ENCODE assay signal across 28 cellular contexts in the genomic region with DNA sequence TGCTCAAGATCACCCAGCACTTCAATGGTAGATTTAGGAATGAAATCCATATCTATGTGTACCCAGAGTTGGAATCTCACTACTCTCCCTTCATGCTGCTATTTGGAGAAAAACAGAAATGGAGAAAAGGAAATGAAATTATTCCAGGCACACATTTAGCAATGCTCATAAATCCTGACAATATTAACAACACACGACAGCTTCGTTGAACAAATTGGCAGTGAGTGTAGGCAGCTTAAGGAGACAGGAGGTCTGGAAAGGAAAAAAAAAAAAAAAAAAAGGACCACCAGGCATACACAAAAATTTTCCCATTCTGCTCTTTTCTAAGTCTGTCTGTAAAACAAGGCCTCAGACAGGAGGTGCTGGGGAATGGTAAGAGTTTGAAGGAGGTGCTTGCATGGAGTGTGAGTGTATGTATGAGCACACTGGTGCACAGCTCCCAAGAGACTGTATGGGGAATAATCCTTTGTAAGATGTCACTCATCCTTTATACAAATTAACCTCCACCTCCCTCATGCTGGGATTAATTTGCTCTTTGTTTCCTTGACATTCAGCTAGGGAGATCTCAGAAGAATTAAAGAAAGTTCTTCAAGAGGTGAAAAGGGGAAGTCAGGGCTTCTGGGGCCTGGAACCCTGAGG.
"Had no signal": no experiment of that assay in that cellular context is flagged by ENCODE, and none has a peak within 500 bp of the region (broad histone marks: within the 10 kb centered on the region; RNA-seq: fewer than 3 reads in every experiment).

No MANE protein-coding gene starts in this region.

- H3K27me3 ChIP-seq: breast epithelium, dorsolateral prefrontal cortex, tibial nerve had no signal

- ATAC-seq: activated CD8-positive, alpha-beta memory T cell treated with anti-CD3 and anti-CD28 coated beads, Interleukin-2, amount 10 ng/mL, durations not matched to agents 7 days and 5 days; activated CD8-positive, alpha-beta T cell treated with anti-CD3 and anti-CD28 coated beads for 36 hours; activated T-helper 17 cell treated with anti-CD3 and anti-CD28 coated beads, Interleukin-2, amount 50 U/mL, for 72 hours; effector memory CD8-positive, alpha-beta T cell; esophagus mucosa; left lobe of liver; lower lobe of right lung; sciatic nerve; stimulated activated effector memory CD8-positive, alpha-beta T cell treated with anti-CD3 and anti-CD28 coated beads, Interleukin-12 subunit alpha, Interleukin-12 subunit beta, amount 100 ng/mL, for 72 hours; stimulated activated naive CD8-positive, alpha-beta T cell treated with anti-CD3 and anti-CD28 coated beads, Interleukin-15, amount 100 ng/mL, for 72 hours had no signal

- H3K36me3 ChIP-seq: breast epithelium, lower lobe of right lung, tibial nerve had no signal

- H3K9me3 ChIP-seq: breast epithelium, lower lobe of right lung, tibial nerve had no signal

- H3K27ac ChIP-seq: breast epithelium, dorsolateral prefrontal cortex, hepatocyte, lower lobe of right lung, tibial nerve, VCaP had no signal

- H2AFZ ChIP-seq: hepatocyte had no signal

- H3K79me2 ChIP-seq: hepatocyte had no signal

- DNase-seq: activated CD4-positive, alpha-beta T cell treated with anti-CD3 and anti-CD28 coated beads, Interleukin-2, amount 10 ng/mL, durations not matched to agents 7 days and 5 days; activated CD4-positive, CD25-positive, alpha-beta regulatory T cell treated with anti-CD3 and anti-CD28 coated beads, Interleukin-2, amount 50 U/mL, for 72 hours; activated CD8-positive, alpha-beta memory T cell treated with anti-CD3 and anti-CD28 coated beads, Interleukin-2, amount 10 ng/mL, durations not matched to agents 7 days and 5 days; activated CD8-positive, alpha-beta T cell treated with anti-CD3 and anti-CD28 coated beads for 36 hours; activated naive CD4-positive, alpha-beta T cell; activated naive CD8-positive, alpha-beta T cell treated with anti-CD3 and anti-CD28 coated beads for 36 hours; activated T-cell treated with anti-CD3 and anti-CD28 coated beads, Interleukin-2, amount 50 U/mL, for 1 hour; dorsolateral prefrontal cortex; effector memory CD8-positive, alpha-beta T cell; foreskin melanocyte; glutamatergic neuron; immature natural killer cell; lower lobe of right lung; mesendoderm; naive B cell; occipital lobe; small intestine; stimulated activated CD4-positive, alpha-beta T cell treated with anti-CD3 and anti-CD28 coated beads, Interleukin-2, amount 100 ng/mL, for 24 hours; stimulated activated naive CD8-positive, alpha-beta T cell treated with anti-CD3 and anti-CD28 coated beads, Interleukin-15, amount 100 ng/mL, for 72 hours had no signal

- H3K4me3 ChIP-seq: breast epithelium, dorsolateral prefrontal cortex, hepatocyte, lower lobe of right lung, tibial nerve had no signal

- H3K4me1 ChIP-seq: breast epithelium, lower lobe of right lung, tibial nerve had no signal

- H3K4me2 ChIP-seq: hepatocyte had no signal
